8 cellular contexts compared by ENCODE assay signal in the genomic region with DNA sequence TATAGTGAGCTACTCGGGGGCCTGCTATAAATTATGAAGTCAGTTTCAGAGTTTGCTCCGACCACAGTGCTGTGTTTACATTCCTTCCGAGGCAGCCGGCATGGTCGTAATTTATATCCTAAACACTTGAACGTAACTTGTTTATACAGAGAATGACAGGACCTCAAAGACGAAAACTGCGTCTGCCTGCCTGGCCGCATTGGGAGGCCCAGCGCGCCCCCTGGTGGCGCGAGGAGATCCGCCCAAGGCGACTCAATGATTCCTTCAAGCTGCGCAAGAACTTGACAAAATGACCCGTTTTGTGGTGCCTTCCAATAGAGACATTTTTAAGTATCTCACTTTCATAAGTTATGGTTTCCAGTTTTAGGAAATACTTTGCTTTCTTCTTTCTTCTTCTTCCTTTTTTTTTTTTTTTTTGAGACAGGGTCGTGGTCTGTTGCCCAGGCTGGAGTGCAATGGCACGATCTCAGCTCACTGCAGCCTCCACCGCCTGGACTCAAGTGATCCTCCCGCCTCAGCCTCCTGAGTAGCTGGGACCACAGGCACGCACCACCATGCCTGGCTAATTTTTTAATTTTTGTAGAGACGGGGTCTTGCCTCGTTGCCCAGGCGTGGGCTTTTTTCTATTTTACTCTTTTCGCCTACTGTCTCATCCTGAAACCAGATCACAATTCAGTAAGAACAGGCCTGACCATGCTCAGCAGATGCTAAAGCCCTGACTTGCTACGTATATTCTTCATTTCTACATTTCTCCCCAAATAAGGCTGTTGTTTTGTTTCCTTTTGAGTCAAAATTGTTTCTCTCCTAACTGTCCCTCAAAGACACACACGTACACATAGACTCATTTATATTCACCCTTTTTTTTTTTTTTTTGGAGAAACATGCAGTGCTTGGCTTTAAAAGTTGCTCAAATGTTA. TPM values are rescaled to one million over a fixed set of nuclear protein-coding genes. Genes with fewer than 3 reads are reported as not detected.
DNase-seq lines count a peak whose midpoint lies in the region; ATAC-seq lines count a peak whose summit lies in the region.

No MANE protein-coding gene starts in this region.

- intact Hi-C loops in activated CD4-positive, alpha-beta memory T cell treated with anti-CD3 and anti-CD28 coated beads for 36 hours (cut with micrococcal nuclease): loop anchor here (2.0 to 10.0 kb wide), 5 partner anchors 16 to 804 kb away; no protein-coding TSS in a partner anchor

- H3K9me3 Mint-ChIP-seq in activated CD4-positive, alpha-beta memory T cell treated with anti-CD3 and anti-CD28 coated beads for 36 hours: no peaks in the 10 kb centered on the region

- POLR2A ChIA-PET in activated CD4-positive, alpha-beta memory T cell treated with anti-CD3 and anti-CD28 coated beads for 36 hours (lab: Charles Lee): no interaction called here

- no peak overlapping the region for H3K27ac Mint-ChIP-seq in activated CD4-positive, alpha-beta memory T cell treated with anti-CD3 and anti-CD28 coated beads for 36 hours

- ATAC-seq in HG02759 (IDR thresholded peaks at IDR 0.05; ENCODE audit: unreplicated experiment): peak; percentile 72

- DNase-seq in EH (ENCODE audit: low read depth): peak; percentile 97
- DNase-seq in NCI-H526 treated with DMSO at 0.1 percent for 48 hours (lab: John Stamatoyannopoulos, UW): peak; percentile 26
- DNase-seq in activated CD4-positive, alpha-beta memory T cell treated with anti-CD3 and anti-CD28 coated beads for 36 hours: peak; percentile 77
- peak; percentile 60 for DNase-seq in effector CD4-positive, alpha-beta T cell
- peak; percentile 91 for DNase-seq in mesenteric fat pad (ENCODE audit: low spot score)
- peak; percentile 53 to 58 for DNase-seq in stimulated activated CD8-positive, alpha-beta memory T cell treated with anti-CD3 and anti-CD28 coated beads, Interleukin-2, amount 100 ng/mL, for 48 hours (ENCODE audit: low read depth in 2 of 2)
- DNase-seq in NCI-H524 treated with DMSO at 0.1 percent for 48 hours (lab: John Stamatoyannopoulos, UW): no peak

- peaks cover 45% of the 10 kb centered on the region for H3K27me3 Mint-ChIP-seq in activated CD4-positive, alpha-beta memory T cell treated with anti-CD3 and anti-CD28 coated beads for 36 hours

- peaks cover 6% of the 10 kb centered on the region for H3K4me1 Mint-ChIP-seq in activated CD4-positive, alpha-beta memory T cell treated with anti-CD3 and anti-CD28 coated beads for 36 hours (ENCODE audit: low read depth)

- peak overlapping the region; percentile 12 for H3K4me3 Mint-ChIP-seq in activated CD4-positive, alpha-beta memory T cell treated with anti-CD3 and anti-CD28 coated beads for 36 hours

- CTCF ChIA-PET in activated CD4-positive, alpha-beta memory T cell treated with anti-CD3 and anti-CD28 coated beads for 36 hours (lab: Charles Lee): interaction anchor here (0.6 to 3.9 kb wide), 24 partner anchors 8 to 1242 kb away, joined by 3 to 31 read pairs (median 5); no protein-coding TSS in a partner anchor

- no peaks in the 10 kb centered on the region for H3K36me3 Mint-ChIP-seq in activated CD4-positive, alpha-beta memory T cell treated with anti-CD3 and anti-CD28 coated beads for 36 hours

RNA-seq across cellular contexts. Expression of a gene that starts 7.8 kb away (rescaled TPM):
- total RNA-seq in activated CD4-positive, alpha-beta memory T cell treated with anti-CD3 and anti-CD28 coated beads for 36 hours: not detected
- total RNA-seq in mesenteric fat pad: 2.7 TPM
